ENCODE assay signal across 16 cellular contexts in the genomic region with DNA sequence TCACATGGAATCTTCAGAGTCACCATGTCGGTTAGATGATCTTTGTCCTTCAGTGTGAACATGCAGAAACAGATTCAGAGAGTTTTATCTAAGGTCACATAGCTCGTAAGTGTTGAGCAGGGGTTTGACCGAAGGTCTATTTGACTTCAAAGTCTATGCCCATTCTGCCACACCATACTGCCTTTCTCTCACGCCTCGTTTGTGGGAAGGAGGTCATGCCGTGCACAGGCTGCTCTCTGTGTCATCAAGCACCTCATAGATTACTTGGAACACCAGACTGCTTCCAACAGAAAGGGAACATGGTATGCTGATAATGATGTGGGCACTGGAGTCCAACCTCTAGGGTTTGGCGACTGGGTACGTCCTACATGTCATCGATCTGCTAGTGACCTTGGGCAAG.
DNase-seq lines count a peak whose midpoint lies in the region; ATAC-seq, FAIRE-seq and TF ChIP-seq lines count a peak whose summit lies in the region.
"Had no signal": no experiment of that assay in that cellular context is flagged by ENCODE, and none has a peak within 500 bp of the region (broad histone marks: within the 10 kb centered on the region; RNA-seq: fewer than 3 reads in every experiment).

No MANE protein-coding gene starts in this region.

- in situ Hi-C loops in HepG2 (cut with HindIII; ENCODE audit: extremely low pct_ligation_motif_present, low pct_unique_long_range_greater_than_20kb), result no loop called here

- CTCF ChIA-PET in HepG2 (lab: Yijun Ruan, JAX; ENCODE audit: low intra/inter-chr PET ratio, low total read pairs), result no interaction called here

- peaks cover 12% of the 10 kb centered on the region for H3K4me1 ChIP-seq in HepG2 (ENCODE audit: insufficient read depth, low read length)
- H3K4me1 ChIP-seq: Caco-2 had no signal

- no peaks in the 10 kb centered on the region for H3K79me2 ChIP-seq in HepG2 (ENCODE audit: insufficient read depth, low read length)

- no peaks in the 10 kb centered on the region for H3K36me3 ChIP-seq in HepG2 (replicated peaks in 1 of 2; ENCODE audit: control insufficient read depth in 1 of 2, insufficient read depth in 2 of 2, low read length in 2 of 2)

- no peak overlapping the region for H3K27ac ChIP-seq in HepG2 (ENCODE audit: extremely low read length, insufficient read depth, low read length)
- H3K27ac ChIP-seq: C4-2B had no signal

- WGBS in HepG2 (ENCODE audit: low lambda C conversion rate), result 0% methylated on average over 8 of the region's 9 CpGs

- no peak for TF ChIP-seq CTCF in HepG2 (CRISPR knock-in tag; IDR thresholded peaks at IDR 0.05)

- no peak overlapping the region for H3K4me2 ChIP-seq in HepG2 (ENCODE audit: low read depth, low read length)

- peak; percentile 67 for ATAC-seq in left ventricle myocardium superior
- ATAC-seq in left cardiac atrium, result no peak
- peak; percentile 75 for ATAC-seq in HepG2
- ATAC-seq in HG02852 (IDR thresholded peaks at IDR 0.05; ENCODE audit: unreplicated experiment), result no peak
- ATAC-seq in GM21390 (IDR thresholded peaks at IDR 0.05; ENCODE audit: unreplicated experiment), result no peak

- no peak for TF ChIP-seq RAD21 in HepG2 (CRISPR knock-in tag; IDR thresholded peaks at IDR 0.05)

- TF ChIP-seq EP300 in HepG2 (IDR thresholded peaks at IDR 0.05; ENCODE audit: low read depth in 2 of 2, low read length in 2 of 2) (no peak), HepG2 (CRISPR knock-in tag; IDR thresholded peaks at IDR 0.05; ENCODE audit: borderline replicate concordance) (no peak)

- no peaks in the 10 kb centered on the region for H4K20me1 ChIP-seq in HepG2 (ENCODE audit: insufficient read depth, low read length)

- POLR2A ChIA-PET in HepG2 (lab: Yijun Ruan, JAX), result no interaction called here

- H3K9me3 ChIP-seq in HepG2 (ENCODE audit: low read length), result no peaks in the 10 kb centered on the region
- H3K9me3 ChIP-seq: Caco-2 had no signal

- H3K4me3 ChIP-seq in HepG2 (replicated peaks in 1 of 3; ENCODE audit: insufficient read depth in 1 of 3, low read depth in 2 of 3, low read length in 3 of 3), result no peak overlapping the region

- H2AFZ ChIP-seq in HepG2 (ENCODE audit: low read length), result no peak overlapping the region

- FAIRE-seq in HepG2 (lab: Jason Lieb, UNC), result peak; percentile 34
- FAIRE-seq: D721Med, GM12892, GM18507 had no signal

- DNase-seq in left ventricle myocardium superior, result no peak
- no peak for DNase-seq in left cardiac atrium
- peak; percentile 67 for DNase-seq in cerebellar cortex (ENCODE audit: low spot score)
- DNase-seq in HepG2 (ENCODE audit: low spot score), result peak; percentile 12
- DNase-seq in NCI-H748 treated with DMSO at 0.1 percent for 48 hours (lab: John Stamatoyannopoulos, UW), result no peak
- DNase-seq: Caco-2; CD4-positive, alpha-beta T cell; GDM1; GOT3; H7 had no signal

- BruUV-seq in HepG2 (replicated peaks; lab: Mats Ljungman, UMichigan), result no TSS peak

- no peak overlapping the region for H3K9ac ChIP-seq in HepG2 (ENCODE audit: insufficient read depth, low read depth, low read length)

- H3K27me3 ChIP-seq in HepG2 (ENCODE audit: control insufficient read depth in 1 of 2, insufficient read depth in 2 of 2, low read length in 2 of 2), result no peaks in the 10 kb centered on the region

- no peak for TF ChIP-seq POLR2A in HepG2 (IDR thresholded peaks at IDR 0.05; ENCODE audit: insufficient read depth in 1 of 2, low read depth in 2 of 2, low read length in 2 of 2)

- intact Hi-C loops in left ventricle myocardium superior (cut with micrococcal nuclease) (no loop called here), left cardiac atrium (cut with DNase I) (loop anchor here in 1 of 2 donors (1.0 kb wide), 1 partner anchor 41 kb away; no protein-coding TSS in a partner anchor), HepG2 (cut with micrococcal nuclease; ENCODE audit: unreplicated experiment) (no loop called here)

TF ChIP-seq in HepG2, 621 proteins besides CTCF, POLR2A, EP300 and RAD21:
- no peak for TF ChIP-seq RFX5 (IDR thresholded peaks at IDR 0.05; ENCODE audit: low read depth, low read length)
- TF ChIP-seq NR2F2 (IDR thresholded peaks at IDR 0.05; ENCODE audit: borderline replicate concordance, low read depth), result 0 out of 2 replicates have a peak, but pooled peaks have one; percentile 38
- no peak for TF ChIP-seq ZNF17 (CRISPR knock-in tag; IDR thresholded peaks at IDR 0.05)
- TF ChIP-seq SP1 (IDR thresholded peaks at IDR 0.05), result no peak
- TF ChIP-seq SP1 (CRISPR knock-in tag; IDR thresholded peaks at IDR 0.05), result no peak
- peak; percentile 54 for TF ChIP-seq HNF4A (CRISPR knock-in tag; IDR thresholded peaks at IDR 0.05)
- 0 out of 2 replicates have a peak, but pooled peaks have one; percentile 26 for TF ChIP-seq TBX2 (CRISPR knock-in tag; IDR thresholded peaks at IDR 0.05; ENCODE audit: borderline replicate concordance)
- 0 out of 2 replicates have a peak, but pooled peaks have one; percentile 46 for TF ChIP-seq NCOR1 (IDR thresholded peaks at IDR 0.05; ENCODE audit: borderline replicate concordance, low read length)
- no peak for TF ChIP-seq KLF9 (CRISPR knock-in tag; IDR thresholded peaks at IDR 0.05; ENCODE audit: low read depth)
- TF ChIP-seq SALL1 (CRISPR knock-in tag; IDR thresholded peaks at IDR 0.05), result peak; percentile 17; the same call in 1 of the 2 replicates
- TF ChIP-seq KDM2A (CRISPR knock-in tag; IDR thresholded peaks at IDR 0.05; ENCODE audit: borderline replicate concordance, low read depth), result no peak
- no peak for TF ChIP-seq ETV6 (CRISPR knock-in tag; conservative IDR thresholded peaks at IDR 0.05)
- TF ChIP-seq HNF4G (IDR thresholded peaks at IDR 0.05; ENCODE audit: borderline replicate concordance, low read depth, low read length), result peak; percentile 38; the same call in 1 of the 2 replicates
- no peak for TF ChIP-seq HNF4G (CRISPR knock-in tag; IDR thresholded peaks at IDR 0.05; ENCODE audit: borderline replicate concordance, low read depth)
- peak; percentile 62; the same call in 1 of the 2 replicates for TF ChIP-seq GFI1 (CRISPR knock-in tag; IDR thresholded peaks at IDR 0.05; ENCODE audit: borderline replicate concordance)
- TF ChIP-seq, protein P1, sequence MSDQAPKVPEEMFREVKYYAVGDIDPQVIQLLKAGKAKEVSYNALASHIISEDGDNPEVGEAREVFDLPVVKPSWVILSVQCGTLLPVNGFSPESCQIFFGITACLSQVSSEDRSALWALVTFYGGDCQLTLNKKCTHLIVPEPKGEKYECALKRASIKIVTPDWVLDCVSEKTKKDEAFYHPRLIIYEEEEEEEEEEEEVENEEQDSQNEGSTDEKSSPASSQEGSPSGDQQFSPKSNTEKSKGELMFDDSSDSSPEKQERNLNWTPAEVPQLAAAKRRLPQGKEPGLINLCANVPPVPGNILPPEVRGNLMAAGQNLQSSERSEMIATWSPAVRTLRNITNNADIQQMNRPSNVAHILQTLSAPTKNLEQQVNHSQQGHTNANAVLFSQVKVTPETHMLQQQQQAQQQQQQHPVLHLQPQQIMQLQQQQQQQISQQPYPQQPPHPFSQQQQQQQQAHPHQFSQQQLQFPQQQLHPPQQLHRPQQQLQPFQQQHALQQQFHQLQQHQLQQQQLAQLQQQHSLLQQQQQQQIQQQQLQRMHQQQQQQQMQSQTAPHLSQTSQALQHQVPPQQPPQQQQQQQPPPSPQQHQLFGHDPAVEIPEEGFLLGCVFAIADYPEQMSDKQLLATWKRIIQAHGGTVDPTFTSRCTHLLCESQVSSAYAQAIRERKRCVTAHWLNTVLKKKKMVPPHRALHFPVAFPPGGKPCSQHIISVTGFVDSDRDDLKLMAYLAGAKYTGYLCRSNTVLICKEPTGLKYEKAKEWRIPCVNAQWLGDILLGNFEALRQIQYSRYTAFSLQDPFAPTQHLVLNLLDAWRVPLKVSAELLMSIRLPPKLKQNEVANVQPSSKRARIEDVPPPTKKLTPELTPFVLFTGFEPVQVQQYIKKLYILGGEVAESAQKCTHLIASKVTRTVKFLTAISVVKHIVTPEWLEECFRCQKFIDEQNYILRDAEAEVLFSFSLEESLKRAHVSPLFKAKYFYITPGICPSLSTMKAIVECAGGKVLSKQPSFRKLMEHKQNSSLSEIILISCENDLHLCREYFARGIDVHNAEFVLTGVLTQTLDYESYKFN (CRISPR knock-in tag; conservative IDR thresholded peaks at IDR 0.05), result 0 out of 2 replicates have a peak, but pooled peaks have one; percentile 16
TF ChIP-seq in HepG2: peak in this region for 8.

Comparison
In these comparisons a context has a peak if more than half of its experiments do, and no peak if none do; other contexts are left out.
1. ATAC-seq: peak in left ventricle myocardium superior (single experiment) and HepG2 (single experiment); none in left cardiac atrium (0 of 2), HG02852 (single experiment) and GM21390 (single experiment).
2. DNase-seq: peak in cerebellar cortex (single experiment) and HepG2 (single experiment); none in left ventricle myocardium superior (single experiment), left cardiac atrium (single experiment) and NCI-H748 treated with DMSO at 0.1 percent for 48 hours (single experiment).